Comparison of ENCODE assay signal across 10 cellular contexts in genomic region chr7:129089521-129090212, GRCh38. TPM values are rescaled to one million over a fixed set of nuclear protein-coding genes. Genes with fewer than 3 reads are reported as not detected.
A peak's percentile ranks its signal among the peaks of the same experiment; 100 is the strongest.
DNase-seq lines count a peak whose midpoint lies in the region; ATAC-seq and TF ChIP-seq lines count a peak whose summit lies in the region.
"Had no signal": no experiment of that assay in that cellular context is flagged by ENCODE, and none has a peak within 500 bp of the region (broad histone marks: within the 10 kb centered on the region; RNA-seq: fewer than 3 reads in every experiment).

No MANE protein-coding gene starts in this region.

- no peak overlapping the region for H3K27ac Mint-ChIP-seq in CD8-positive, alpha-beta T cell
- H3K27ac Mint-ChIP-seq: activated naive CD4-positive, alpha-beta T cell treated with anti-CD3 and anti-CD28 coated beads, Interleukin-2, amount 50 U/mL, for 24 hours had no signal

- DNase-seq in GM13976 (ENCODE audit: low spot score) (peak; percentile 57), brain microvascular endothelial cell (peak; percentile 27), hypothalamus (lab: John Stamatoyannopoulos, UW) (no peak), foreskin melanocyte (no peak)
- DNase-seq in stimulated activated CD4-positive, alpha-beta T cell treated with anti-CD3 and anti-CD28 coated beads, Interleukin-1b, Interleukin-23, amount 100 ng/mL, for 48 hours: no peak
- DNase-seq in CD8-positive, alpha-beta T cell: no peak
- DNase-seq: heart right ventricle had no signal

- ATAC-seq in GM21515 (IDR thresholded peaks at IDR 0.05; ENCODE audit: unreplicated experiment): peak; percentile 69
- ATAC-seq in HG03469 (IDR thresholded peaks at IDR 0.05; ENCODE audit: unreplicated experiment): peak; percentile 68
- ATAC-seq in CD8-positive, alpha-beta T cell: no peak
- ATAC-seq: heart right ventricle had no signal

- H3K4me3 Mint-ChIP-seq in CD8-positive, alpha-beta T cell: no peak overlapping the region
- H3K4me3 Mint-ChIP-seq: activated naive CD4-positive, alpha-beta T cell treated with anti-CD3 and anti-CD28 coated beads, Interleukin-2, amount 50 U/mL, for 24 hours had no signal

- no peaks in the 10 kb centered on the region for H3K36me3 Mint-ChIP-seq in CD8-positive, alpha-beta T cell
- H3K36me3 Mint-ChIP-seq: activated naive CD4-positive, alpha-beta T cell treated with anti-CD3 and anti-CD28 coated beads, Interleukin-2, amount 50 U/mL, for 24 hours had no signal

- POLR2A ChIA-PET in CD8-positive, alpha-beta T cell (lab: Charles Lee): interaction anchor here (0.8 kb wide), 1 partner anchor 193 kb away, joined by 3 read pairs; no protein-coding TSS in a partner anchor

- TF ChIP-seq CTCF in GM13976 (IDR thresholded peaks at IDR 0.05; ENCODE audit: borderline replicate concordance, control extremely low read depth, extremely low read depth, insufficient read depth, missing control alignments): no peak
- no peak for TF ChIP-seq CTCF in brain microvascular endothelial cell (IDR thresholded peaks at IDR 0.05; ENCODE audit: low read depth, low read length, missing control alignments)
- TF ChIP-seq CTCF in CD8-positive, alpha-beta T cell (IDR thresholded peaks at IDR 0.05): no peak

- intact Hi-C loops in CD8-positive, alpha-beta T cell (cut with DNase I, micrococcal nuclease): loop anchor here (2.0 to 10.0 kb wide), 7 partner anchors 33 to 247 kb away; no protein-coding TSS in a partner anchor

- H3K27me3 ChIP-seq in brain microvascular endothelial cell (replicated peaks): no peaks in the 10 kb centered on the region
- no peaks in the 10 kb centered on the region for H3K27me3 ChIP-seq in CD8-positive, alpha-beta T cell (ENCODE audit: insufficient read depth, low read length)

- CTCF ChIA-PET in CD8-positive, alpha-beta T cell (lab: Charles Lee): interaction anchor here (0.8 to 3.6 kb wide), 7 partner anchors 9 to 186 kb away, joined by 3 to 34 read pairs (median 4); no protein-coding TSS in a partner anchor

- no peak overlapping the region for H3K27ac ChIP-seq in brain microvascular endothelial cell
- no peak overlapping the region for H3K27ac ChIP-seq in CD8-positive, alpha-beta T cell (ENCODE audit: low read depth, low read length)
- H3K27ac ChIP-seq: heart right ventricle had no signal

- H3K9me3 ChIP-seq in CD8-positive, alpha-beta T cell (ENCODE audit: low read length): no peaks in the 10 kb centered on the region
- H3K9me3 ChIP-seq: heart right ventricle had no signal

- in situ Hi-C loops in GM13976 (cut with MboI; ENCODE audit: low sequenced_read_pairs, unreplicated experiment): loop anchor here (10.0 to 25.0 kb wide), 2 partner anchors 115 to 177 kb away; partner anchors contain the start of gene KCP
- in situ Hi-C loops in brain microvascular endothelial cell (cut with HindIII; ENCODE audit: low pct_ligation_motif_present, low sequenced_read_pairs): loop anchor here (25.0 kb wide), 1 partner anchor 177 kb away; the partner anchor contains the start of gene KCP

- no peak overlapping the region for H3K4me3 ChIP-seq in brain microvascular endothelial cell (ENCODE audit: low read depth, low read length)
- H3K4me3 ChIP-seq in CD8-positive, alpha-beta T cell (ENCODE audit: low read depth, low read length): no peak overlapping the region
- H3K4me3 ChIP-seq: heart right ventricle had no signal

- H3K4me1 ChIP-seq in CD8-positive, alpha-beta T cell (ENCODE audit: insufficient read depth, low read length): no peaks in the 10 kb centered on the region

- H3K4me1 Mint-ChIP-seq in CD8-positive, alpha-beta T cell (ENCODE audit: low read depth): peaks cover 7% of the 10 kb centered on the region

- no peaks in the 10 kb centered on the region for H3K36me3 ChIP-seq in brain microvascular endothelial cell (replicated peaks)
- H3K36me3 ChIP-seq in CD8-positive, alpha-beta T cell (ENCODE audit: insufficient read depth, low read length): no peaks in the 10 kb centered on the region
- H3K36me3 ChIP-seq: heart right ventricle had no signal

- H3K9me3 Mint-ChIP-seq in CD8-positive, alpha-beta T cell: no peaks in the 10 kb centered on the region
- H3K9me3 Mint-ChIP-seq: activated naive CD4-positive, alpha-beta T cell treated with anti-CD3 and anti-CD28 coated beads, Interleukin-2, amount 50 U/mL, for 24 hours had no signal

- H3K27me3 Mint-ChIP-seq in CD8-positive, alpha-beta T cell (ENCODE audit: low read depth): no peaks in the 10 kb centered on the region
- H3K27me3 Mint-ChIP-seq: activated naive CD4-positive, alpha-beta T cell treated with anti-CD3 and anti-CD28 coated beads, Interleukin-2, amount 50 U/mL, for 24 hours had no signal

RNA-seq across cellular contexts. Expression of gene TNPO3, which starts 34.8 kb away (rescaled TPM):
- total RNA-seq in CD8-positive, alpha-beta T cell: 10 to 100 TPM; 17.0 to 17.2 TPM

RNA-seq across cellular contexts. Expression of gene TSPAN33, which starts 54.8 kb away (rescaled TPM):
- 1 to 10 TPM; 4.7 to 5.6 TPM for total RNA-seq in CD8-positive, alpha-beta T cell

Comparison
In these comparisons a context has a peak if more than half of its experiments do, and no peak if none do; other contexts are left out.
1. DNase-seq: peak in GM13976 (single experiment) and brain microvascular endothelial cell (single experiment); none in stimulated activated CD4-positive, alpha-beta T cell treated with anti-CD3 and anti-CD28 coated beads, Interleukin-1b, Interleukin-23, amount 100 ng/mL, for 48 hours (single experiment), CD8-positive, alpha-beta T cell (0 of 7), hypothalamus (0 of 51) and foreskin melanocyte (single experiment).